Comparison of ENCODE assay signal across 24 cellular contexts in the genomic region with DNA sequence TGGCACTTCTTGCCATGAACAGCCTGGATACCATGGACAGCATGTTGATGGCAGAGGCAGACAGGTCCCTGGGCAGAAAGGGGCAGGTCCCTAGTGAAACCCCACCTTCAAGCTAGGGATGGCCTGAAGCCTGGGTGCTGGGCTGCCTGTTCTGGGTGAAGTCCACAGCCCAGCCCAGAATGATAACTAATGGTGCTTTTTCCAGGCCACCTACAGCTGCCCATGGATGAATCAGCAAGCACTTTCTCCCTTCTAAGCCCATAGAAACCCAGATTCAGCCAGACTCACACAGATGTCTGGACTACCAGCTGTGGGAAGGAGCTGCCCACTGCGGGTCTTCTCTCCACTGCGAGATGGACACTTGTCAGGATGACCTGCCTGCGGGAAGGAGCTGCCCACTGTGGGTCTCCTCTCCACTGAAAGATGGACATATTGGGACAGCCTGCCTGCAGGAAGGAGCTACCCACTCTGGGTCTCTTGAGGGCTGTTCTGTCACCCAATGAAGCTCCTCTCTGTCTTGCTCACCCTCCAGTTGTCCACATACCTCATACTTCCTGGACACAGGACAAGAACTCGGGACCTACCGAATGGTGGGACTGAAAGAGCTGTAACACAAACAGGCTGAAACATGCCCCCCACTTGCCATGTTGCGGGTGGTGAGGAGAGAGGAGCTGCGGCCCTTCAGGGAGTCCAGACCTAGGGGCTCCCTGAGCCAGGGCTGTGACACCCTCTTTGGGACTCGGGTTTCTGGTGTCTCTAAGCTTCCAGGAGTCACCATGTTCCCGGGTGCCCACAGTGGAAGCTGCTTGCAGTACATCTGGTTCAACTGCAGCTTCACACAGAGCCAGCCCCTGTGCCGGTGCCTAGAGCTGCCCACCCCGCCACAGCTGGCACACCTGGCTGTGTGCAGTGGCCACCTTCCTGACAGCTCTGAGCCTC.
A peak's percentile ranks its signal among the peaks of the same experiment; 100 is the strongest.
DNase-seq lines count a peak whose midpoint lies in the region; ATAC-seq, FAIRE-seq and TF ChIP-seq lines count a peak whose summit lies in the region.
"Had no signal": no experiment of that assay in that cellular context is flagged by ENCODE, and none has a peak within 500 bp of the region (broad histone marks: within the 10 kb centered on the region; RNA-seq: fewer than 3 reads in every experiment).

No MANE protein-coding gene starts in this region.

- H3K36me3 ChIP-seq in Peyer's patch (no peaks in the 10 kb centered on the region), duodenal mucosa (ENCODE audit: control insufficient read depth in 1 of 2, insufficient read depth in 2 of 2, low read length in 2 of 2) (no peaks in the 10 kb centered on the region)
- H3K36me3 ChIP-seq: breast epithelium, WERI-Rb-1 had no signal

- H3K9ac ChIP-seq in duodenal mucosa (ENCODE audit: low read depth in 1 of 2, low read length in 2 of 2): peak overlapping the region in 1 of 2 donors; percentile 29

- TF ChIP-seq CTCF in A549 (IDR thresholded peaks at IDR 0.05) (no peak), Peyer's patch (IDR thresholded peaks at IDR 0.05) (no peak), nephron (IDR thresholded peaks at IDR 0.05; ENCODE audit: unreplicated experiment in 3 of 3) (no peak)

- no peak overlapping the region for H3K4me3 Mint-ChIP-seq in nephron
- H3K4me3 Mint-ChIP-seq: activated T-helper 17 cell treated with anti-CD3 and anti-CD28 coated beads, Interleukin-2, amount 50 U/mL, for 72 hours; T-helper 2 cell treated with Interferon-gamma antibody and Interleukin-4, amounts not matched to agents 5 μg/mL and 100 μg/mL, for 36 hours had no signal

- peaks cover 4% of the 10 kb centered on the region; the same call in 1 of the 3 replicates for H3K4me1 ChIP-seq in A549
- H3K4me1 ChIP-seq in Peyer's patch: peaks cover 0 to 43% (median 7%) of the 10 kb centered on the region in 4 donors
- peaks cover 60 to 64% of the 10 kb centered on the region in 2 donors for H3K4me1 ChIP-seq in duodenal mucosa (ENCODE audit: control insufficient read depth in 1 of 2, insufficient read depth in 2 of 2, low read length in 2 of 2)
- H3K4me1 ChIP-seq: breast epithelium had no signal

- POLR2A ChIA-PET in A549 (lab: Yijun Ruan, JAX): no interaction called here

- peaks cover 57% of the 10 kb centered on the region for H3K4me1 Mint-ChIP-seq in nephron
- H3K4me1 Mint-ChIP-seq: activated T-helper 17 cell treated with anti-CD3 and anti-CD28 coated beads, Interleukin-2, amount 50 U/mL, for 72 hours had no signal

- no peak overlapping the region for H3K4me3 ChIP-seq in A549
- H3K4me3 ChIP-seq in Peyer's patch: no peak overlapping the region
- H3K4me3 ChIP-seq in duodenal mucosa (ENCODE audit: low read depth in 1 of 2, low read length in 2 of 2): peak overlapping the region in 1 of 2 donors; percentile 4
- H3K4me3 ChIP-seq: breast epithelium, SK-N-MC had no signal

- WGBS in A549 (ENCODE audit: missing lambda C conversion rate): 76% methylated on average over 11 of the region's 11 CpGs

- DNase-seq in A549 (ENCODE audit: low read depth in 1 of 2, low spot score in 1 of 2) (no peak), Peyer's patch (peak in 2 of 3 donors; percentile 80 to 83), kidney tubule cell (ENCODE audit: low spot score) (no peak), germinal center (ENCODE audit: low spot score) (no peak)
- DNase-seq in stimulated activated CD4-positive, alpha-beta T cell treated with anti-CD3 and anti-CD28 coated beads, Interleukin-2, amount 100 ng/mL, for 48 hours: no peak
- DNase-seq: C1 segment of cervical spinal cord; cortex of kidney; EL; GOT3; NCI-H1417 treated with DMSO at 0.1 percent for 48 hours; NCI-H510A treated with DMSO at 0.1 percent for 48 hours; NK-92 treated with Interleukin-12 subunit alpha and Interleukin-12 subunit beta, amount 100 ng/mL, for 24 hours; stimulated activated CD4-positive, alpha-beta T cell treated with anti-CD3 and anti-CD28 coated beads, Interleukin-15, amount 100 ng/mL, for 24 hours; stimulated activated CD8-positive, alpha-beta memory T cell treated with anti-CD3 and anti-CD28 coated beads, Interleukin-4, amount 100 ng/mL, for 48 hours; WERI-Rb-1 had no signal

- H3K27me3 Mint-ChIP-seq in nephron (ENCODE audit: low read depth): peaks cover 6% of the 10 kb centered on the region

- no peaks in the 10 kb centered on the region for H3K9me3 Mint-ChIP-seq in nephron
- H3K9me3 Mint-ChIP-seq: activated T-helper 17 cell treated with anti-CD3 and anti-CD28 coated beads, Interleukin-2, amount 50 U/mL, for 72 hours; T-helper 2 cell treated with Interferon-gamma antibody and Interleukin-4, amounts not matched to agents 5 μg/mL and 100 μg/mL, for 36 hours had no signal

- TF ChIP-seq POLR2A in A549 (IDR thresholded peaks at IDR 0.05; ENCODE audit: low read length): no peak
- TF ChIP-seq POLR2A in Peyer's patch (IDR thresholded peaks at IDR 0.05): peak; percentile 12 to 57

- CTCF ChIA-PET in A549 (lab: Yijun Ruan, JAX): interaction anchor here (0.6 to 2.9 kb wide), 3 partner anchors 18 to 146 kb away, joined by 3 to 19 read pairs (median 3); no protein-coding TSS in a partner anchor

- H3K27me3 ChIP-seq in Peyer's patch (no peaks in the 10 kb centered on the region), duodenal mucosa (ENCODE audit: control insufficient read depth in 1 of 2, insufficient read depth in 2 of 2, low read length in 2 of 2) (no peaks in the 10 kb centered on the region)
- H3K27me3 ChIP-seq: breast epithelium had no signal

- H3K36me3 Mint-ChIP-seq in nephron (ENCODE audit: low read depth): no peaks in the 10 kb centered on the region

- H3K27ac ChIP-seq in A549: no peak overlapping the region
- peak overlapping the region in 3 of 4 donors; percentile 48 to 92 (median 76) for H3K27ac ChIP-seq in Peyer's patch
- H3K27ac ChIP-seq in duodenal mucosa (ENCODE audit: low read depth, low read length): peak overlapping the region; percentile 60
- H3K27ac ChIP-seq: breast epithelium, HL-60, SK-N-MC, WERI-Rb-1 had no signal

- no peak overlapping the region for H3K4me2 ChIP-seq in A549

- TF ChIP-seq RAD21 in A549 (conservative IDR thresholded peaks at IDR 0.05 in 1 of 2, IDR thresholded peaks at IDR 0.05 in 1 of 2): no peak

- ATAC-seq in A549 (peak in 1 of 2 experiments; percentile 26; a peak in 3 of 6 replicates), HG03025 (IDR thresholded peaks at IDR 0.05; ENCODE audit: low FRiP score, unreplicated experiment) (no peak)
- ATAC-seq: activated T-helper 17 cell treated with anti-CD3 and anti-CD28 coated beads, Interleukin-2, amount 50 U/mL, for 72 hours had no signal

- H3K9me3 ChIP-seq in A549 (no peaks in the 10 kb centered on the region), Peyer's patch (no peaks in the 10 kb centered on the region), duodenal mucosa (ENCODE audit: control insufficient read depth in 1 of 2, low read length in 2 of 2) (no peaks in the 10 kb centered on the region)
- H3K9me3 ChIP-seq: breast epithelium had no signal

- FAIRE-seq in A549 (lab: Jason Lieb, UNC): no peak
- FAIRE-seq: GM19239 had no signal

- peak overlapping the region; percentile 95 to 97 (median 95) for H3K27ac Mint-ChIP-seq in nephron
- H3K27ac Mint-ChIP-seq: activated T-helper 17 cell treated with anti-CD3 and anti-CD28 coated beads, Interleukin-2, amount 50 U/mL, for 72 hours; T-helper 2 cell treated with Interferon-gamma antibody and Interleukin-4, amounts not matched to agents 5 μg/mL and 100 μg/mL, for 36 hours had no signal

- TF ChIP-seq EP300 in A549 (IDR thresholded peaks at IDR 0.05): no peak

TF ChIP-seq in A549, 52 proteins besides CTCF, POLR2A, EP300 and RAD21:
- no peak for TF ChIP-seq GATA3 (IDR thresholded peaks at IDR 0.05; ENCODE audit: borderline replicate concordance)
- no peak for TF ChIP-seq RNF2 (IDR thresholded peaks at IDR 0.05; ENCODE audit: borderline replicate concordance, low read depth)
- TF ChIP-seq RCOR1 (IDR thresholded peaks at IDR 0.05; ENCODE audit: low read depth, low read length): no peak
- no peak for TF ChIP-seq HEYL (CRISPR knock-in tag; IDR thresholded peaks at IDR 0.05)
- TF ChIP-seq, protein P1, sequence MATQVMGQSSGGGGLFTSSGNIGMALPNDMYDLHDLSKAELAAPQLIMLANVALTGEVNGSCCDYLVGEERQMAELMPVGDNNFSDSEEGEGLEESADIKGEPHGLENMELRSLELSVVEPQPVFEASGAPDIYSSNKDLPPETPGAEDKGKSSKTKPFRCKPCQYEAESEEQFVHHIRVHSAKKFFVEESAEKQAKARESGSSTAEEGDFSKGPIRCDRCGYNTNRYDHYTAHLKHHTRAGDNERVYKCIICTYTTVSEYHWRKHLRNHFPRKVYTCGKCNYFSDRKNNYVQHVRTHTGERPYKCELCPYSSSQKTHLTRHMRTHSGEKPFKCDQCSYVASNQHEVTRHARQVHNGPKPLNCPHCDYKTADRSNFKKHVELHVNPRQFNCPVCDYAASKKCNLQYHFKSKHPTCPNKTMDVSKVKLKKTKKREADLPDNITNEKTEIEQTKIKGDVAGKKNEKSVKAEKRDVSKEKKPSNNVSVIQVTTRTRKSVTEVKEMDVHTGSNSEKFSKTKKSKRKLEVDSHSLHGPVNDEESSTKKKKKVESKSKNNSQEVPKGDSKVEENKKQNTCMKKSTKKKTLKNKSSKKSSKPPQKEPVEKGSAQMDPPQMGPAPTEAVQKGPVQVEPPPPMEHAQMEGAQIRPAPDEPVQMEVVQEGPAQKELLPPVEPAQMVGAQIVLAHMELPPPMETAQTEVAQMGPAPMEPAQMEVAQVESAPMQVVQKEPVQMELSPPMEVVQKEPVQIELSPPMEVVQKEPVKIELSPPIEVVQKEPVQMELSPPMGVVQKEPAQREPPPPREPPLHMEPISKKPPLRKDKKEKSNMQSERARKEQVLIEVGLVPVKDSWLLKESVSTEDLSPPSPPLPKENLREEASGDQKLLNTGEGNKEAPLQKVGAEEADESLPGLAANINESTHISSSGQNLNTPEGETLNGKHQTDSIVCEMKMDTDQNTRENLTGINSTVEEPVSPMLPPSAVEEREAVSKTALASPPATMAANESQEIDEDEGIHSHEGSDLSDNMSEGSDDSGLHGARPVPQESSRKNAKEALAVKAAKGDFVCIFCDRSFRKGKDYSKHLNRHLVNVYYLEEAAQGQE (IDR thresholded peaks at IDR 0.05): 0 out of 2 replicates have a peak, but pooled peaks have one; percentile 13

Comparison
In these comparisons a context has a peak if more than half of its experiments do, and no peak if none do; other contexts are left out.
1. DNase-seq: peak in Peyer's patch (2 of 3); none in A549 (0 of 2), stimulated activated CD4-positive, alpha-beta T cell treated with anti-CD3 and anti-CD28 coated beads, Interleukin-2, amount 100 ng/mL, for 48 hours (0 of 2), kidney tubule cell (single experiment) and germinal center (single experiment).
2. H3K27ac ChIP-seq: peak in Peyer's patch (3 of 4) and duodenal mucosa (single experiment); none in A549 (0 of 2).